ENCODE assay signal across 16 cellular contexts in genomic region chr18:77234504-77235365, GRCh38. TPM values are rescaled to one million over a fixed set of nuclear protein-coding genes. Genes with fewer than 3 reads are reported as not detected.
DNase-seq lines count a peak whose midpoint lies in the region; ATAC-seq, FAIRE-seq and TF ChIP-seq lines count a peak whose summit lies in the region.
"Had no signal": no experiment of that assay in that cellular context is flagged by ENCODE, and none has a peak within 500 bp of the region (broad histone marks: within the 10 kb centered on the region; RNA-seq: fewer than 3 reads in every experiment).

No MANE protein-coding gene starts in this region.

- peak; percentile 63 for FAIRE-seq in D721Med (lab: Jason Lieb, UNC)
- FAIRE-seq: A204.1 had no signal

- DNase-seq in D721Med (ENCODE audit: insufficient read length, low spot score) (no peak), RPMI8226 (peak; percentile 86), left kidney (ENCODE audit: low read depth, low spot score) (peak; percentile 55), NCI-H82 (lab: John Stamatoyannopoulos, UW) (no peak), activated gamma-delta T cell (lab: John Stamatoyannopoulos, UW) (no peak)
- DNase-seq in Jurkat, Clone E6-1 (ENCODE audit: low read depth, low spot score), result peak; percentile 16
- no peak for DNase-seq in stimulated activated CD4-positive, alpha-beta T cell treated with anti-CD3 and anti-CD28 coated beads, Interleukin-4, amount 100 ng/mL, for 24 hours
- DNase-seq: COR-L47, H7, NCI-H2081, NCI-H226, NCI-H526 treated with DMSO at 0.1 percent for 48 hours, SIG-M5 had no signal

- ATAC-seq in GM19452 (IDR thresholded peaks at IDR 0.05; ENCODE audit: unreplicated experiment), result no peak

- H3K4me3 ChIP-seq in Jurkat, Clone E6-1 (ENCODE audit: low read length), result no peak overlapping the region

- TF ChIP-seq CTCF in D721Med (IDR thresholded peaks at IDR 0.05; ENCODE audit: insufficient read depth, missing control alignments), result no peak

RNA-seq across cellular contexts. Expression of gene GALR1, which starts 14.9 kb away (rescaled TPM):
- polyA plus RNA-seq in Jurkat, Clone E6-1 (2012; ENCODE audit: insufficient read depth, insufficient read length), result not detected
- polyA plus RNA-seq: CD14-positive monocyte had no signal

Comparison
In these comparisons a context has a peak if more than half of its experiments do, and no peak if none do; other contexts are left out.
1. DNase-seq: peak in Jurkat, Clone E6-1 (single experiment), RPMI8226 (single experiment) and left kidney (single experiment); none in D721Med (single experiment), NCI-H82 (single experiment), stimulated activated CD4-positive, alpha-beta T cell treated with anti-CD3 and anti-CD28 coated beads, Interleukin-4, amount 100 ng/mL, for 24 hours (single experiment) and activated gamma-delta T cell (single experiment).